12 cellular contexts compared by ENCODE assay signal in genomic region chr9:35687306-35687705, GRCh38. TPM values are rescaled to one million over a fixed set of nuclear protein-coding genes. Genes with fewer than 3 reads are reported as not detected.
DNase-seq lines count a peak whose midpoint lies in the region; ATAC-seq, FAIRE-seq and TF ChIP-seq lines count a peak whose summit lies in the region.
"Had no signal": no experiment of that assay in that cellular context is flagged by ENCODE, and none has a peak within 500 bp of the region (broad histone marks: within the 10 kb centered on the region; RNA-seq: fewer than 3 reads in every experiment).

No MANE protein-coding gene starts in this region.

- H3K27ac Mint-ChIP-seq in chondrocyte (ENCODE audit: unreplicated experiment), result peak overlapping the region; percentile 94
- H3K27ac Mint-ChIP-seq in neural crest cell (ENCODE audit: unreplicated experiment), result no peak overlapping the region
- H3K27ac Mint-ChIP-seq: T-helper 1 cell treated with Interleukin-12 subunit alpha and Interleukin-12 subunit beta and Interleukin-4 antibody, amounts not matched to agents 30 μg/mL and 1 μg/mL, for 36 hours had no signal

- H3K36me3 Mint-ChIP-seq in chondrocyte (ENCODE audit: low read depth) (peaks cover 42% of the 10 kb centered on the region), neural crest cell (ENCODE audit: low read depth) (peaks cover 9% of the 10 kb centered on the region)

- no peaks in the 10 kb centered on the region for H3K9me3 ChIP-seq in heart left ventricle

- intact Hi-C loops in heart left ventricle (cut with DNase I), result loop anchor here in 4 of 10 donors (2.0 to 5.0 kb wide), 4 partner anchors 21 to 40 kb away; no protein-coding TSS in a partner anchor
- intact Hi-C loops in left cardiac atrium (cut with DNase I), result no loop called here

- H3K27ac ChIP-seq in heart left ventricle, result peak overlapping the region; percentile 24 to 98 (median 97)

- FAIRE-seq in urothelium cell line (lab: Jason Lieb, UNC), result no peak

- no peak for DNase-seq in heart left ventricle
- no peak for DNase-seq in left cardiac atrium
- DNase-seq in chondrocyte (ENCODE audit: low spot score), result no peak
- no peak for DNase-seq in neural crest cell (ENCODE audit: low read depth, low spot score)
- DNase-seq in urothelium cell line (ENCODE audit: low spot score), result peak; percentile 44
- no peak for DNase-seq in kidney glomerular epithelial cell (lab: John Stamatoyannopoulos, UW)
- no peak for DNase-seq in T-helper 1 cell
- DNase-seq: amygdala, NCI-H1417 had no signal

- H3K4me1 Mint-ChIP-seq in chondrocyte (ENCODE audit: low read depth) (peaks cover 78% of the 10 kb centered on the region), neural crest cell (peaks cover 44% of the 10 kb centered on the region)

- TF ChIP-seq POLR2A in heart left ventricle (IDR thresholded peaks at IDR 0.05), result no peak

- peaks cover 0 to 42% (median 35%) of the 10 kb centered on the region in 9 donors for H3K36me3 ChIP-seq in heart left ventricle

- WGBS in heart left ventricle, 4 donors, result 39 to 49% (median 43%) methylated on average over 2 of the region's 2 CpGs

- H3K9me3 Mint-ChIP-seq in chondrocyte (ENCODE audit: low read depth) (no peaks in the 10 kb centered on the region), neural crest cell (no peaks in the 10 kb centered on the region)
- H3K9me3 Mint-ChIP-seq: T-helper 1 cell treated with Interleukin-12 subunit alpha and Interleukin-12 subunit beta and Interleukin-4 antibody, amounts not matched to agents 30 μg/mL and 1 μg/mL, for 36 hours had no signal

- ATAC-seq in heart left ventricle (no peak), left cardiac atrium (no peak), HG03520 (IDR thresholded peaks at IDR 0.05; ENCODE audit: unreplicated experiment) (no peak)

- H3K27me3 Mint-ChIP-seq in chondrocyte (ENCODE audit: low read depth) (no peaks in the 10 kb centered on the region), neural crest cell (ENCODE audit: low read depth) (no peaks in the 10 kb centered on the region)

- H3K4me3 Mint-ChIP-seq in chondrocyte (ENCODE audit: unreplicated experiment), result peak overlapping the region; percentile 99
- peak overlapping the region; percentile 87 for H3K4me3 Mint-ChIP-seq in neural crest cell
- H3K4me3 Mint-ChIP-seq: T-helper 1 cell treated with Interleukin-12 subunit alpha and Interleukin-12 subunit beta and Interleukin-4 antibody, amounts not matched to agents 30 μg/mL and 1 μg/mL, for 36 hours had no signal

- no peaks in the 10 kb centered on the region for H3K27me3 ChIP-seq in heart left ventricle

- TF ChIP-seq CTCF in heart left ventricle (IDR thresholded peaks at IDR 0.05) (no peak), chondrocyte (IDR thresholded peaks at IDR 0.05) (no peak), neural crest cell (conservative IDR thresholded peaks at IDR 0.05) (no peak)

- H3K4me3 ChIP-seq in heart left ventricle, result peak overlapping the region in 9 of 12 donors; percentile 61 to 93 (median 77)

- peaks cover 2 to 54% (median 28%) of the 10 kb centered on the region in 12 donors for H3K4me1 ChIP-seq in heart left ventricle

RNA-seq across cellular contexts. Expression of gene TPM2, which starts 2.4 kb away (rescaled TPM):
- total RNA-seq in heart left ventricle, result 1,000 to 10,000 TPM in 3 of 9 donors, 100 to 1,000 TPM in 6; 621 to 1,314 (median 858) TPM
- polyA plus RNA-seq in heart left ventricle, result 1,000 to 10,000 TPM in 1 of 2 donors, 100 to 1,000 TPM in 1; 761 to 2,450 TPM
- 100 to 1,000 TPM; 523 to 604 TPM for total RNA-seq in left cardiac atrium
- 498 to 2,023 TPM (median 2,016 TPM) in 3 replicates for total RNA-seq in chondrocyte
- total RNA-seq in neural crest cell, result 159 and 168 TPM in 2 replicates

RNA-seq across cellular contexts. Expression of gene CA9, which starts 13.6 kb away (rescaled TPM):
- 10 to 100 TPM in 1 of 9 donors, 1 to 10 TPM in 1, under 1 TPM in 1, not detected in 6; 0.47 to 13.9 (median 2.3) TPM for total RNA-seq in heart left ventricle
- polyA plus RNA-seq in heart left ventricle, result under 1 TPM; 0.23 to 0.54 TPM
- total RNA-seq in left cardiac atrium, result 1 to 10 TPM; 1.6 to 2.8 TPM
- total RNA-seq in chondrocyte, result 2.9 to 3.6 TPM in 2 of 3 replicates, not detected in the other
- total RNA-seq in neural crest cell, result 0.45 and 0.63 TPM in 2 replicates
- total RNA-seq: epithelial cell of proximal tubule had no signal

RNA-seq across cellular contexts. Expression of gene ARHGEF39, which starts 22.3 kb away (rescaled TPM):
- total RNA-seq in heart left ventricle (1 to 10 TPM in 1 of 9 donors, under 1 TPM in 8; 0.11 to 1.2 (median 0.27) TPM), left cardiac atrium (under 1 TPM; 0.18 to 0.84 TPM), chondrocyte (0.79 to 2.3 TPM (median 0.85 TPM) in 3 replicates), neural crest cell (27.2 and 28.0 TPM in 2 replicates)
- polyA plus RNA-seq in heart left ventricle, result under 1 TPM; 0.12 to 0.30 TPM

RNA-seq across cellular contexts. Expression of gene CCDC107, which starts 29.2 kb away (rescaled TPM):
- total RNA-seq in heart left ventricle, result 10 to 100 TPM; 35.5 to 78.5 (median 43.8) TPM
- polyA plus RNA-seq in heart left ventricle, result 100 to 1,000 TPM in 1 of 2 donors, 10 to 100 TPM in 1; 70.1 to 116 TPM
- total RNA-seq in left cardiac atrium, result 10 to 100 TPM; 52.3 to 70.9 TPM
- 31.1 to 55.2 TPM (median 52.2 TPM) in 3 replicates for total RNA-seq in chondrocyte
- total RNA-seq in neural crest cell, result 15.4 and 17.2 TPM in 2 replicates

RNA-seq across cellular contexts. Expression of gene RMRP, which starts 29.5 kb away (rescaled TPM):
- total RNA-seq in heart left ventricle, result over 10,000 TPM in 3 of 9 donors, 1,000 to 10,000 TPM in 5, 100 to 1,000 TPM in 1; 462 to 18,741 (median 5,764) TPM
- polyA plus RNA-seq in heart left ventricle, result 100 to 1,000 TPM; 118 to 429 TPM
- total RNA-seq in left cardiac atrium, result over 10,000 TPM; 14,118 to 22,490 TPM
- total RNA-seq in chondrocyte, result 11,782 to 13,339 TPM (median 12,386 TPM) in 3 replicates
- 14,026 and 17,379 TPM in 2 replicates for total RNA-seq in neural crest cell
